Comparison of ENCODE assay signal across 15 cellular contexts in genomic region chr16:78211200-78211599, GRCh38.
DNase-seq lines count a peak whose midpoint lies in the region; ATAC-seq and TF ChIP-seq lines count a peak whose summit lies in the region.
"Had no signal": no experiment of that assay in that cellular context is flagged by ENCODE, and none has a peak within 500 bp of the region (broad histone marks: within the 10 kb centered on the region; RNA-seq: fewer than 3 reads in every experiment).

No MANE protein-coding gene starts in this region.

- no peak overlapping the region for H3K4me3 ChIP-seq in lower lobe of right lung
- H3K4me3 ChIP-seq in upper lobe of right lung: no peak overlapping the region
- H3K4me3 ChIP-seq in CD8-positive, alpha-beta memory T cell (ENCODE audit: low read length): no peak overlapping the region
- H3K4me3 ChIP-seq: BLaER1 treated with 17β-estradiol and CSF1 and Interleukin-3, amounts not matched to agents 10 nM and 100 nM had no signal

- H3K4me1 ChIP-seq in lower lobe of right lung: peaks cover 15% of the 10 kb centered on the region
- peaks cover 12% of the 10 kb centered on the region for H3K4me1 ChIP-seq in upper lobe of right lung
- H3K4me1 ChIP-seq in CD8-positive, alpha-beta memory T cell (ENCODE audit: insufficient read depth, low read length): no peaks in the 10 kb centered on the region
- H3K4me1 ChIP-seq: BLaER1 treated with 17β-estradiol and CSF1 and Interleukin-3, amounts not matched to agents 10 nM and 100 nM had no signal

- peaks cover 17% of the 10 kb centered on the region for H3K4me1 Mint-ChIP-seq in chondrocyte (ENCODE audit: low read depth)
- no peaks in the 10 kb centered on the region for H3K4me1 Mint-ChIP-seq in CD8-positive, alpha-beta memory T cell

- H3K9me3 ChIP-seq in lower lobe of right lung: no peaks in the 10 kb centered on the region
- no peaks in the 10 kb centered on the region for H3K9me3 ChIP-seq in upper lobe of right lung
- no peaks in the 10 kb centered on the region for H3K9me3 ChIP-seq in CD8-positive, alpha-beta memory T cell (ENCODE audit: low read length)

- POLR2A ChIA-PET in CD8-positive, alpha-beta memory T cell (lab: Charles Lee): no interaction called here

- H3K27me3 ChIP-seq in lower lobe of right lung (ENCODE audit: low read depth) (no peaks in the 10 kb centered on the region), upper lobe of right lung (no peaks in the 10 kb centered on the region)
- no peaks in the 10 kb centered on the region for H3K27me3 ChIP-seq in CD8-positive, alpha-beta memory T cell (ENCODE audit: insufficient read depth, low read length, poor library complexity, severe bottlenecking)
- H3K27me3 ChIP-seq: BLaER1 treated with 17β-estradiol and CSF1 and Interleukin-3, amounts not matched to agents 10 nM and 100 nM had no signal

- H3K36me3 ChIP-seq in lower lobe of right lung (no peaks in the 10 kb centered on the region), upper lobe of right lung (no peaks in the 10 kb centered on the region)
- no peaks in the 10 kb centered on the region for H3K36me3 ChIP-seq in CD8-positive, alpha-beta memory T cell (ENCODE audit: insufficient read depth, low read length)
- H3K36me3 ChIP-seq: BLaER1 treated with 17β-estradiol and CSF1 and Interleukin-3, amounts not matched to agents 10 nM and 100 nM had no signal

- TF ChIP-seq CTCF in chondrocyte (IDR thresholded peaks at IDR 0.05) (no peak), lower lobe of right lung (IDR thresholded peaks at IDR 0.05) (no peak), upper lobe of right lung (IDR thresholded peaks at IDR 0.05) (no peak)

- peak in 1 of 2 donors; percentile 9 for ATAC-seq in lower lobe of right lung
- ATAC-seq in upper lobe of right lung: no peak
- ATAC-seq in HG03432 (IDR thresholded peaks at IDR 0.05; ENCODE audit: unreplicated experiment): no peak

- H3K27me3 Mint-ChIP-seq in chondrocyte (ENCODE audit: low read depth): no peaks in the 10 kb centered on the region
- H3K27me3 Mint-ChIP-seq in CD8-positive, alpha-beta memory T cell: no peaks in the 10 kb centered on the region

- no peaks in the 10 kb centered on the region for H3K36me3 Mint-ChIP-seq in chondrocyte (ENCODE audit: low read depth)
- peaks cover 0 to 14% (median 1%) of the 10 kb centered on the region in 3 donors for H3K36me3 Mint-ChIP-seq in CD8-positive, alpha-beta memory T cell

- intact Hi-C loops in lower lobe of right lung (cut with DNase I): no loop called here
- intact Hi-C loops in upper lobe of right lung (cut with DNase I): no loop called here

- peak overlapping the region; percentile 47 for H3K27ac ChIP-seq in lower lobe of right lung
- peak overlapping the region; percentile 31 for H3K27ac ChIP-seq in upper lobe of right lung
- no peak overlapping the region for H3K27ac ChIP-seq in CD8-positive, alpha-beta memory T cell (ENCODE audit: low read depth, low read length)
- H3K27ac ChIP-seq: BLaER1 treated with 17β-estradiol and CSF1 and Interleukin-3, amounts not matched to agents 10 nM and 100 nM had no signal

- no peak overlapping the region for H3K4me3 Mint-ChIP-seq in chondrocyte (ENCODE audit: unreplicated experiment)
- H3K4me3 Mint-ChIP-seq in CD8-positive, alpha-beta memory T cell: no peak overlapping the region
- H3K4me3 Mint-ChIP-seq: HFFc6 had no signal

- DNase-seq in NCI-H69 (lab: John Stamatoyannopoulos, UW) (peak; percentile 2), chondrocyte (ENCODE audit: low spot score) (no peak), lower lobe of right lung (no peak), upper lobe of right lung (no peak), NCI-H1092 treated with DMSO at 0.1 percent for 48 hours (lab: John Stamatoyannopoulos, UW) (no peak)
- DNase-seq in CD8-positive, alpha-beta memory T cell: no peak
- DNase-seq: DMS79 treated with DMSO at 0.1 percent for 48 hours; HFFc6; NCI-H1105; NCI-H2081; NCI-H446 treated with DMSO at 0.1 percent for 48 hours; NK-92 treated with Interleukin-12 subunit alpha and Interleukin-12 subunit beta, amount 100 ng/mL, for 24 hours; RPMI8226 had no signal

- CTCF ChIA-PET in CD8-positive, alpha-beta memory T cell (lab: Charles Lee): no interaction called here

- H3K9me3 Mint-ChIP-seq in chondrocyte (ENCODE audit: low read depth): no peaks in the 10 kb centered on the region
- no peaks in the 10 kb centered on the region for H3K9me3 Mint-ChIP-seq in CD8-positive, alpha-beta memory T cell

- peak overlapping the region; percentile 32 for H3K27ac Mint-ChIP-seq in chondrocyte (ENCODE audit: unreplicated experiment)
- no peak overlapping the region for H3K27ac Mint-ChIP-seq in CD8-positive, alpha-beta memory T cell
- H3K27ac Mint-ChIP-seq: HFFc6 had no signal
